Comparison of ENCODE assay signal across 11 cellular contexts in genomic region chr15:31223478-31224350, GRCh38.
DNase-seq lines count a peak whose midpoint lies in the region; ATAC-seq and TF ChIP-seq lines count a peak whose summit lies in the region.
"Had no signal": no experiment of that assay in that cellular context is flagged by ENCODE, and none has a peak within 500 bp of the region (broad histone marks: within the 10 kb centered on the region; RNA-seq: fewer than 3 reads in every experiment).

No MANE protein-coding gene starts in this region.

- H3K4me1 Mint-ChIP-seq in dendritic cell treated with granulocyte-macrophage colony-stimulating factor and Interleukin-4, amounts not matched to agents 40 ng/mL and 50 ng/mL, for 4 days (ENCODE audit: low read depth) = peaks cover 74% of the 10 kb centered on the region

- TF ChIP-seq POLR2A in breast epithelium (IDR thresholded peaks at IDR 0.05) (no peak), transverse colon (IDR thresholded peaks at IDR 0.05) (no peak)

- no peaks in the 10 kb centered on the region for H4K20me1 ChIP-seq in mammary epithelial cell (ENCODE audit: insufficient read depth, low read length)

- TF ChIP-seq EP300 in transverse colon (IDR thresholded peaks at IDR 0.05; ENCODE audit: low read depth) = no peak

- H3K27me3 Mint-ChIP-seq in dendritic cell treated with granulocyte-macrophage colony-stimulating factor and Interleukin-4, amounts not matched to agents 40 ng/mL and 50 ng/mL, for 4 days = no peaks in the 10 kb centered on the region
- H3K27me3 Mint-ChIP-seq: central memory CD8-positive, alpha-beta T cell had no signal

- DNase-seq in breast epithelium (ENCODE audit: low spot score in 2 of 2) (no peak), mammary epithelial cell (no peak), upper lobe of right lung (no peak), transverse colon (no peak), Kasumi-1 (lab: John Stamatoyannopoulos, UW) (no peak), foreskin melanocyte (no peak)
- DNase-seq: NCI-H1105, T1000 had no signal

- intact Hi-C loops in breast epithelium (cut with DNase I; ENCODE audit: low total_unique reads) = no loop called here
- intact Hi-C loops in mammary epithelial cell (cut with micrococcal nuclease) = no loop called here
- intact Hi-C loops in dendritic cell treated with granulocyte-macrophage colony-stimulating factor and Interleukin-4, amounts not matched to agents 40 ng/mL and 50 ng/mL, for 4 days (cut with micrococcal nuclease) = no loop called here
- intact Hi-C loops in upper lobe of right lung (cut with DNase I) = no loop called here
- intact Hi-C loops in transverse colon (cut with DNase I; ENCODE audit: low total_unique reads) = no loop called here

- no peaks in the 10 kb centered on the region for H3K79me2 ChIP-seq in mammary epithelial cell (ENCODE audit: insufficient read depth, low read length)

- no peak for TF ChIP-seq CTCF in breast epithelium (IDR thresholded peaks at IDR 0.05)
- no peak for TF ChIP-seq CTCF in mammary epithelial cell (conservative IDR thresholded peaks at IDR 0.05 in 1 of 2, IDR thresholded peaks at IDR 0.05 in 1 of 2; ENCODE audit: extremely low read depth in 1 of 2, insufficient read depth in 1 of 2, low read depth in 1 of 2, low read length in 2 of 2)
- TF ChIP-seq CTCF in upper lobe of right lung (IDR thresholded peaks at IDR 0.05) = no peak
- no peak for TF ChIP-seq CTCF in transverse colon (IDR thresholded peaks at IDR 0.05)

- no peaks in the 10 kb centered on the region for H3K9me3 ChIP-seq in breast epithelium
- H3K9me3 ChIP-seq in mammary epithelial cell (replicated peaks; ENCODE audit: insufficient read depth, low read length) = peaks cover 3% of the 10 kb centered on the region
- H3K9me3 ChIP-seq in mucosa of stomach (ENCODE audit: control insufficient read depth, low read length) = no peaks in the 10 kb centered on the region
- H3K9me3 ChIP-seq in upper lobe of right lung = no peaks in the 10 kb centered on the region
- H3K9me3 ChIP-seq in transverse colon = no peaks in the 10 kb centered on the region

- H3K4me3 Mint-ChIP-seq in dendritic cell treated with granulocyte-macrophage colony-stimulating factor and Interleukin-4, amounts not matched to agents 40 ng/mL and 50 ng/mL, for 4 days = peak overlapping the region; percentile 55
- H3K4me3 Mint-ChIP-seq: central memory CD8-positive, alpha-beta T cell had no signal

- no peaks in the 10 kb centered on the region for H3K27me3 ChIP-seq in breast epithelium
- H3K27me3 ChIP-seq in mammary epithelial cell (ENCODE audit: insufficient read depth, low read length) = no peaks in the 10 kb centered on the region
- no peaks in the 10 kb centered on the region for H3K27me3 ChIP-seq in mucosa of stomach (ENCODE audit: control insufficient read depth, insufficient read depth, low read length)
- no peaks in the 10 kb centered on the region for H3K27me3 ChIP-seq in upper lobe of right lung
- no peaks in the 10 kb centered on the region for H3K27me3 ChIP-seq in transverse colon

- H2AFZ ChIP-seq in mammary epithelial cell (ENCODE audit: low read depth, low read length) = no peak overlapping the region

- H3K9ac ChIP-seq in mammary epithelial cell (ENCODE audit: insufficient read depth, low read length) (no peak overlapping the region), mucosa of stomach (ENCODE audit: low read length) (peak overlapping the region; percentile 40)

- peak overlapping the region in 1 of 2 donors; percentile 7 for H3K27ac ChIP-seq in breast epithelium
- no peak overlapping the region for H3K27ac ChIP-seq in mammary epithelial cell (ENCODE audit: insufficient read depth, low read depth, low read length)
- H3K27ac ChIP-seq in upper lobe of right lung = peak overlapping the region; percentile 71
- no peak overlapping the region for H3K27ac ChIP-seq in transverse colon

- peaks cover 10% of the 10 kb centered on the region for H3K36me3 Mint-ChIP-seq in dendritic cell treated with granulocyte-macrophage colony-stimulating factor and Interleukin-4, amounts not matched to agents 40 ng/mL and 50 ng/mL, for 4 days (ENCODE audit: low read depth)

- in situ Hi-C loops in mammary epithelial cell (cut with MboI; ENCODE audit: low sequenced_read_pairs in 2 of 2) (no loop called here), transverse colon (cut with MboI; ENCODE audit: low pct_ligation_motif_present in 1 of 4, low pct_unique_long_range_greater_than_20kb in 1 of 4, low sequenced_read_pairs in 3 of 4) (loop anchor here in 3 of 4 donors (25.0 kb wide), 2 partner anchors 89 to 214 kb away; no protein-coding TSS in a partner anchor)

- WGBS in mammary epithelial cell (ENCODE audit: low coverage, missing lambda C conversion rate) = 84% methylated on average over 30 of the region's 42 CpGs
- 79% methylated on average over 37 of the region's 42 CpGs; no CpG with 5 or more reads in 1 of the 2 donors for WGBS in transverse colon (ENCODE audit: low coverage in 1 of 2), 2 donors

- H3K4me1 ChIP-seq in breast epithelium = no peaks in the 10 kb centered on the region
- H3K4me1 ChIP-seq in mammary epithelial cell (ENCODE audit: insufficient read depth, low read length) = no peaks in the 10 kb centered on the region
- peaks cover 36% of the 10 kb centered on the region for H3K4me1 ChIP-seq in mucosa of stomach (ENCODE audit: control insufficient read depth, insufficient read depth, low read length)
- peaks cover 22% of the 10 kb centered on the region for H3K4me1 ChIP-seq in upper lobe of right lung
- H3K4me1 ChIP-seq in transverse colon = peaks cover 0 to 14% (median 3%) of the 10 kb centered on the region in 4 donors

- no peaks in the 10 kb centered on the region for H3K36me3 ChIP-seq in breast epithelium
- no peaks in the 10 kb centered on the region for H3K36me3 ChIP-seq in mammary epithelial cell (ENCODE audit: insufficient read depth, low read length)
- H3K36me3 ChIP-seq in mucosa of stomach (ENCODE audit: control insufficient read depth, insufficient read depth, low read length) = no peaks in the 10 kb centered on the region
- no peaks in the 10 kb centered on the region for H3K36me3 ChIP-seq in upper lobe of right lung
- no peaks in the 10 kb centered on the region for H3K36me3 ChIP-seq in transverse colon

- dilution Hi-C loops in mammary epithelial cell (cut with HindIII; ENCODE audit: low sequenced_read_pairs) = no loop called here

- peak overlapping the region; percentile 91 for H3K27ac Mint-ChIP-seq in dendritic cell treated with granulocyte-macrophage colony-stimulating factor and Interleukin-4, amounts not matched to agents 40 ng/mL and 50 ng/mL, for 4 days

- no peak overlapping the region for H3K4me2 ChIP-seq in mammary epithelial cell (ENCODE audit: insufficient read depth, low read depth, low read length)

- BruUV-seq in mammary epithelial cell (replicated peaks; lab: Mats Ljungman, UMichigan) = no TSS peak

- H3K4me3 ChIP-seq in breast epithelium (peak overlapping the region; percentile 5 to 50 (median 7)), mammary epithelial cell (replicated peaks in 1 of 3; ENCODE audit: insufficient read depth in 1 of 3, low read depth in 2 of 3, low read length in 3 of 3) (no peak overlapping the region), mucosa of stomach (ENCODE audit: low read length) (no peak overlapping the region), upper lobe of right lung (peak overlapping the region; percentile 32), transverse colon (no peak overlapping the region)

- no peaks in the 10 kb centered on the region for H3K9me3 Mint-ChIP-seq in dendritic cell treated with granulocyte-macrophage colony-stimulating factor and Interleukin-4, amounts not matched to agents 40 ng/mL and 50 ng/mL, for 4 days
- H3K9me3 Mint-ChIP-seq: central memory CD8-positive, alpha-beta T cell had no signal

- ATAC-seq in upper lobe of right lung = peak; percentile 66

- CTCF ChIA-PET in mammary epithelial cell (lab: Charles Lee; ENCODE audit: low non-redundant PET) = no interaction called here

Comparison
In these comparisons a context has a peak if more than half of its experiments do, and no peak if none do; other contexts are left out.
1. H3K4me3 ChIP-seq: peak in breast epithelium (3 of 3) and upper lobe of right lung (single experiment); none in mammary epithelial cell (0 of 3), mucosa of stomach (single experiment) and transverse colon (0 of 4).
2. in situ Hi-C loops: an anchor here in transverse colon (25.0 kb wide); none called in mammary epithelial cell.